Comparison of ENCODE assay signal across 1 cellular context in the genomic region with DNA sequence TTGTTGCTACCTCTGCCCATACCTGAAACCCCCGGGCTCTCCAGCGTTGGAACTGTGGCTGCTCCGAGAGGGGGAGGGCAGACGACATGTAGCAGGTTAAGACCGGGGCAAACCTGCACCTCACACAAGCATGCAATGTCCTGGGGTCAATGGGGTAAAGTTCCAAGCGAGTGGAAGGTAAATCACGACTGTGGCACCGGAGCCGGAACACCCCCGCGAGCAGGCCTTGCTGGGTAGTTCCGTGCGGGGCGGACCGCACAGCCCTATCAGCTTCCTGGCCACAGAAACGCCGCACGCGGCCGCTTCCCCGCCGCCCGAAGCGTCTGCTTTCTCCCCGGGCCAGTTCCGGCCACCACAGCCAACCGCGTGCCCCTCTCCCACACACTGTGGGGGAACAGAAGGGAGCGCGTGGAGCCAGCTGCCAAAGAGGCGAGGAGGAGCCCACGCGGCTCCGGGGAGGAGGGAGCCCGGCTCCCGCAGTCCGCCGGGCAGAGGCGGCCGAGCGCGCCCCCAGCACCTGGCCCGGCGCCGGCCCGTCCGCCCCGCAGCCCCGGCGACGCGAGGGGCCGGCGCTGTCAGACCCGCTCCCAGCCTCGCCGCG.
TF ChIP-seq lines count a peak whose summit lies in the region.

No MANE protein-coding gene starts in this region.

TF ChIP-seq in GM12878, 131 proteins besides CTCF, POLR2A, EP300 and RAD21:
- TF ChIP-seq GATAD2B (conservative IDR thresholded peaks at IDR 0.05; ENCODE audit: low read depth) (peak; percentile 57; the same call in 1 of the 2 replicates), SRF (IDR thresholded peaks at IDR 0.05; ENCODE audit: low read depth in 2 of 2, low read length in 2 of 2) (peak; percentile 38 to 48; a peak in 1 of 4 replicates), IKZF1 (conservative IDR thresholded peaks at IDR 0.05) (peak; percentile 33; the same call in 1 of the 2 replicates), MXI1 (IDR thresholded peaks at IDR 0.05; ENCODE audit: low read depth, low read length) (no peak), SUZ12 (IDR thresholded peaks at IDR 0.05; ENCODE audit: unreplicated experiment) (peak; percentile 31), NFXL1 (IDR thresholded peaks at IDR 0.05; ENCODE audit: borderline replicate concordance) (peak; percentile 76; the same call in 1 of the 2 replicates)
- TF ChIP-seq, protein P1, sequence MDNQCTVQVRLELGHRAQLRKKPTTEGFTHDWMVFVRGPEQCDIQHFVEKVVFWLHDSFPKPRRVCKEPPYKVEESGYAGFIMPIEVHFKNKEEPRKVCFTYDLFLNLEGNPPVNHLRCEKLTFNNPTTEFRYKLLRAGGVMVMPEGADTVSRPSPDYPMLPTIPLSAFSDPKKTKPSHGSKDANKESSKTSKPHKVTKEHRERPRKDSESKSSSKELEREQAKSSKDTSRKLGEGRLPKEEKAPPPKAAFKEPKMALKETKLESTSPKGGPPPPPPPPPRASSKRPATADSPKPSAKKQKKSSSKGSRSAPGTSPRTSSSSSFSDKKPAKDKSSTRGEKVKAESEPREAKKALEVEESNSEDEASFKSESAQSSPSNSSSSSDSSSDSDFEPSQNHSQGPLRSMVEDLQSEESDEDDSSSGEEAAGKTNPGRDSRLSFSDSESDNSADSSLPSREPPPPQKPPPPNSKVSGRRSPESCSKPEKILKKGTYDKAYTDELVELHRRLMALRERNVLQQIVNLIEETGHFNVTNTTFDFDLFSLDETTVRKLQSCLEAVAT (IDR thresholded peaks at IDR 0.05), result no peak
